ENCODE assay signal across 19 cellular contexts in the genomic region with DNA sequence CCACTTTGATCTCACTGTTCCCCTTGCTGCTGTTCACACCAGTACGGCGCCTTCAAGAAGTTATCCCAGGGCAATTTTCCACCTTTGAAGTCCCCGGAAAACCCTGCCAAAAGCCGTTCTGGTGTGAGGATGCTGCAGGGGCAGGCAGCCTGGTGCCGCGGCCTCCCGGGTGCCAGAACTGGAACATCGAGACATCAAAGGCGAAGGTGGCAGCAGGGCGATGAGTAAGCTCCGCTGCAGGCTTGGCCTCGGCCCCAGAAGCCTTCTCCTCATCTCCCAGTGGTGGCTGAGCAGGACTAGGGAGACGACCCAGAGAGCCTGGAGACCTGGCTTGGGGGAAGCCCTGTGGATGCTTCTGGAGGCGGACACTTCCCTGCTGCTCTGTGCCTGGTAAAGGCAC.
DNase-seq lines count a peak whose midpoint lies in the region; ATAC-seq, FAIRE-seq and TF ChIP-seq lines count a peak whose summit lies in the region.
"Had no signal": no experiment of that assay in that cellular context is flagged by ENCODE, and none has a peak within 500 bp of the region (broad histone marks: within the 10 kb centered on the region; RNA-seq: fewer than 3 reads in every experiment).

No MANE protein-coding gene starts in this region.

- H3K36me3 Mint-ChIP-seq in astrocyte (ENCODE audit: low read depth, unreplicated experiment): no peaks in the 10 kb centered on the region
- H3K36me3 Mint-ChIP-seq in activated T-cell treated with anti-CD3 and anti-CD28 coated beads, Interleukin-2, amount 50 U/mL, for 4 hours (ENCODE audit: insufficient read depth): no peaks in the 10 kb centered on the region

- WGBS in upper lobe of left lung, 2 donors: 45 to 56% methylated on average over 7 to 14 of the region's 14 CpGs

- H3K4me1 ChIP-seq in astrocyte (ENCODE audit: insufficient read depth, low read length) (peaks cover 8% of the 10 kb centered on the region), lower lobe of right lung (peaks cover 8% of the 10 kb centered on the region), upper lobe of left lung (peaks cover 0 to 8% (median 3%) of the 10 kb centered on the region in 4 donors)

- no peak overlapping the region for H3K4me3 ChIP-seq in astrocyte (ENCODE audit: insufficient read depth, low read depth, low read length)
- H3K4me3 ChIP-seq in lower lobe of right lung: no peak overlapping the region
- no peak overlapping the region for H3K4me3 ChIP-seq in upper lobe of left lung
- H3K4me3 ChIP-seq: testis had no signal

- H3K27me3 Mint-ChIP-seq in astrocyte (ENCODE audit: low read depth, unreplicated experiment): peaks cover 2% of the 10 kb centered on the region
- H3K27me3 Mint-ChIP-seq in activated T-cell treated with anti-CD3 and anti-CD28 coated beads, Interleukin-2, amount 50 U/mL, for 4 hours (ENCODE audit: low read depth): peaks cover 13% of the 10 kb centered on the region
- H3K27me3 Mint-ChIP-seq: central memory CD8-positive, alpha-beta T cell; effector memory CD8-positive, alpha-beta T cell had no signal

- H3K27me3 ChIP-seq in astrocyte (ENCODE audit: insufficient read depth, low read length): no peaks in the 10 kb centered on the region
- no peaks in the 10 kb centered on the region for H3K27me3 ChIP-seq in lower lobe of right lung (ENCODE audit: low read depth)
- H3K27me3 ChIP-seq in upper lobe of left lung: no peaks in the 10 kb centered on the region
- H3K27me3 ChIP-seq: testis had no signal

- H3K4me1 Mint-ChIP-seq in astrocyte (ENCODE audit: low read depth, unreplicated experiment): peaks cover 8% of the 10 kb centered on the region
- no peaks in the 10 kb centered on the region for H3K4me1 Mint-ChIP-seq in activated T-cell treated with anti-CD3 and anti-CD28 coated beads, Interleukin-2, amount 50 U/mL, for 4 hours (ENCODE audit: low read depth)
- H3K4me1 Mint-ChIP-seq: central memory CD8-positive, alpha-beta T cell had no signal

- peak; percentile 42 for DNase-seq in astrocyte (ENCODE audit: low read depth)
- no peak for DNase-seq in lower lobe of right lung
- peak in 1 of 2 donors; percentile 69 for DNase-seq in upper lobe of left lung
- no peak for DNase-seq in activated T-cell treated with anti-CD3 and anti-CD28 coated beads, Interleukin-2, amount 50 U/mL, for 4 hours
- no peak for DNase-seq in amniotic stem cell (lab: John Stamatoyannopoulos, UW)
- DNase-seq: activated CD8-positive, alpha-beta T cell treated with anti-CD3 and anti-CD28 coated beads, Interleukin-2, amount 10 ng/mL, durations not matched to agents 7 days and 5 days; effector memory CD8-positive, alpha-beta T cell; kidney glomerular epithelial cell; NCI-H1694; NCI-H226; SHP77; stimulated activated CD4-positive, alpha-beta T cell treated with anti-CD3 and anti-CD28 coated beads, Interleukin-4, amount 100 ng/mL, for 4 hours had no signal

- no peak for TF ChIP-seq CTCF in astrocyte (IDR thresholded peaks at IDR 0.05; ENCODE audit: insufficient read depth, low read depth, low read length)
- no peak for TF ChIP-seq CTCF in lower lobe of right lung (IDR thresholded peaks at IDR 0.05)
- TF ChIP-seq CTCF in upper lobe of left lung (IDR thresholded peaks at IDR 0.05): no peak

- H3K9ac ChIP-seq in astrocyte (ENCODE audit: low read length): no peak overlapping the region

- H3K9me3 Mint-ChIP-seq in astrocyte (ENCODE audit: unreplicated experiment): no peaks in the 10 kb centered on the region
- H3K9me3 Mint-ChIP-seq in activated T-cell treated with anti-CD3 and anti-CD28 coated beads, Interleukin-2, amount 50 U/mL, for 4 hours: peaks cover 1% of the 10 kb centered on the region
- H3K9me3 Mint-ChIP-seq: activated T-helper 1 cell treated with anti-CD3 and anti-CD28 coated beads, Interleukin-12 subunit alpha, Interleukin-12 subunit beta, Interleukin-2, Interleukin-4 antibody, amounts not matched to agents 30 ng/mL and 10 ng/mL and 1 ng/mL, durations not matched to agents 14 hours and 24 hours and 36 hours had no signal

- H3K9me3 ChIP-seq in astrocyte (ENCODE audit: insufficient read depth, low read depth, low read length): no peaks in the 10 kb centered on the region
- no peaks in the 10 kb centered on the region for H3K9me3 ChIP-seq in lower lobe of right lung
- H3K9me3 ChIP-seq in upper lobe of left lung: no peaks in the 10 kb centered on the region
- H3K9me3 ChIP-seq: testis had no signal

- H3K27ac ChIP-seq in astrocyte (ENCODE audit: low read depth, low read length) (no peak overlapping the region), lower lobe of right lung (no peak overlapping the region), upper lobe of left lung (no peak overlapping the region)
- H3K27ac ChIP-seq: testis had no signal

- peak overlapping the region; percentile 48 for H3K4me2 ChIP-seq in astrocyte (ENCODE audit: low read length)

- no peaks in the 10 kb centered on the region for H4K20me1 ChIP-seq in astrocyte (ENCODE audit: insufficient read depth, low read length)

- TF ChIP-seq EP300 in upper lobe of left lung (IDR thresholded peaks at IDR 0.05): no peak

- H3K27ac Mint-ChIP-seq in astrocyte (ENCODE audit: unreplicated experiment): no peak overlapping the region
- H3K27ac Mint-ChIP-seq: activated CD8-positive, alpha-beta T cell treated with anti-CD3 and anti-CD28 coated beads, Interleukin-2, amount 10 ng/mL, durations not matched to agents 7 days and 5 days; activated T-helper 1 cell treated with anti-CD3 and anti-CD28 coated beads, Interleukin-12 subunit alpha, Interleukin-12 subunit beta, Interleukin-2, Interleukin-4 antibody, amounts not matched to agents 30 ng/mL and 10 ng/mL and 1 ng/mL, durations not matched to agents 14 hours and 24 hours and 36 hours; effector memory CD8-positive, alpha-beta T cell; T-helper 1 cell treated with Interleukin-12 subunit alpha and Interleukin-12 subunit beta and Interleukin-4 antibody, amounts not matched to agents 30 μg/mL and 1 μg/mL, for 36 hours had no signal

- FAIRE-seq in astrocyte (lab: Jason Lieb, UNC): no peak

- no peak for TF ChIP-seq POLR2A in upper lobe of left lung (IDR thresholded peaks at IDR 0.05)

- no peak overlapping the region for H3K4me3 Mint-ChIP-seq in astrocyte (ENCODE audit: unreplicated experiment)
- H3K4me3 Mint-ChIP-seq in activated T-cell treated with anti-CD3 and anti-CD28 coated beads, Interleukin-2, amount 50 U/mL, for 4 hours: no peak overlapping the region
- H3K4me3 Mint-ChIP-seq: activated CD8-positive, alpha-beta T cell treated with anti-CD3 and anti-CD28 coated beads, Interleukin-2, amount 10 ng/mL, durations not matched to agents 7 days and 5 days; activated T-helper 1 cell treated with anti-CD3 and anti-CD28 coated beads, Interleukin-12 subunit alpha, Interleukin-12 subunit beta, Interleukin-2, Interleukin-4 antibody, amounts not matched to agents 30 ng/mL and 10 ng/mL and 1 ng/mL, durations not matched to agents 14 hours and 24 hours and 36 hours; central memory CD8-positive, alpha-beta T cell; effector memory CD8-positive, alpha-beta T cell; T-helper 1 cell treated with Interleukin-12 subunit alpha and Interleukin-12 subunit beta and Interleukin-4 antibody, amounts not matched to agents 30 μg/mL and 1 μg/mL, for 36 hours had no signal

- H3K36me3 ChIP-seq in astrocyte (ENCODE audit: insufficient read depth, low read length): no peaks in the 10 kb centered on the region
- H3K36me3 ChIP-seq in lower lobe of right lung: no peaks in the 10 kb centered on the region
- no peaks in the 10 kb centered on the region for H3K36me3 ChIP-seq in upper lobe of left lung

- no peaks in the 10 kb centered on the region for H3K79me2 ChIP-seq in astrocyte (ENCODE audit: insufficient read depth, low read length)

- peak overlapping the region; percentile 52 for H2AFZ ChIP-seq in astrocyte (ENCODE audit: low read depth, low read length)

- ATAC-seq in HG03175 (IDR thresholded peaks at IDR 0.05; ENCODE audit: unreplicated experiment) (peak; percentile 12), lower lobe of right lung (peak; percentile 20 to 26), upper lobe of left lung (ENCODE audit: low FRiP score in 2 of 2) (peak; percentile 8 to 47), GM21423 (IDR thresholded peaks at IDR 0.05; ENCODE audit: unreplicated experiment) (no peak), HG03139 (IDR thresholded peaks at IDR 0.05; ENCODE audit: unreplicated experiment) (no peak)
- ATAC-seq in activated T-cell treated with anti-CD3 and anti-CD28 coated beads, Interleukin-2, amount 50 U/mL, for 4 hours: no peak
- ATAC-seq: activated CD8-positive, alpha-beta T cell treated with anti-CD3 and anti-CD28 coated beads, Interleukin-2, amount 10 ng/mL, durations not matched to agents 7 days and 5 days; effector memory CD8-positive, alpha-beta T cell had no signal

- intact Hi-C loops in lower lobe of right lung (cut with DNase I): no loop called here

Comparison
In these comparisons a context has a peak if more than half of its experiments do, and no peak if none do; other contexts are left out.
1. ATAC-seq: peak in HG03175 (single experiment), lower lobe of right lung (2 of 2) and upper lobe of left lung (2 of 2); none in activated T-cell treated with anti-CD3 and anti-CD28 coated beads, Interleukin-2, amount 50 U/mL, for 4 hours (0 of 2), GM21423 (single experiment) and HG03139 (single experiment).